Comparison of ENCODE assay signal across 1 cellular context in genomic region chr3:197516890-197517606, GRCh38.
TF ChIP-seq lines count a peak whose summit lies in the region.
"Not testable (repeated sequence)": the region's sequence is repeated elsewhere in the genome, so short reads cannot be mapped to it uniquely, and the experiment has no call there.

No MANE protein-coding gene starts in this region.

TF ChIP-seq in K562, 482 proteins besides CTCF, POLR2A, EP300 and RAD21 (continued from another document):
- TF ChIP-seq KDM1A (IDR thresholded peaks at IDR 0.05) (peak; percentile 75 to 79), CBFA2T3 (IDR thresholded peaks at IDR 0.05) (0 out of 2 replicates have a peak, but pooled peaks have one; percentile 1), RBM25 (IDR thresholded peaks at IDR 0.05; ENCODE audit: low read depth, low read length, severe bottlenecking) (peak; percentile 82), ZNF740 (CRISPR knock-in tag; IDR thresholded peaks at IDR 0.05) (0 out of 2 replicates have a peak, but pooled peaks have one; percentile 40), MEIS2 (IDR thresholded peaks at IDR 0.05; ENCODE audit: partially characterized antibody) (peak; percentile 0), HDAC2 (IDR thresholded peaks at IDR 0.05) (peak; percentile 79), HDGF (IDR thresholded peaks at IDR 0.05) (peak; percentile 47; the same call in 1 of the 2 replicates), SMARCA5 (IDR thresholded peaks at IDR 0.05) (0 out of 2 replicates have a peak, but pooled peaks have one; percentile 23), CEBPG (CRISPR knock-in tag; IDR thresholded peaks at IDR 0.05) (peak; percentile 7; the same call in 1 of the 2 replicates), ZFP36 (IDR thresholded peaks at IDR 0.05; ENCODE audit: low read depth, low read length, partially characterized antibody) (peak; percentile 68)
- TF ChIP-seq ZNF740 (tag; IDR thresholded peaks at IDR 0.05); CEBPG (tag; conservative IDR thresholded peaks at IDR 0.05 in 1 of 2, IDR thresholded peaks at IDR 0.05 in 1 of 2): not testable (repeated sequence)
TF ChIP-seq in K562: peak in this region for 13; not testable (repeated sequence) for 469.
